13 cellular contexts compared by ENCODE assay signal in genomic region chr2:55063713-55064323, GRCh38. TPM values are rescaled to one million over a fixed set of nuclear protein-coding genes. Genes with fewer than 3 reads are reported as not detected.
A peak's percentile ranks its signal among the peaks of the same experiment; 100 is the strongest.
DNase-seq lines count a peak whose midpoint lies in the region; ATAC-seq and TF ChIP-seq lines count a peak whose summit lies in the region.
"Had no signal": no experiment of that assay in that cellular context is flagged by ENCODE, and none has a peak within 500 bp of the region (broad histone marks: within the 10 kb centered on the region; RNA-seq: fewer than 3 reads in every experiment).

No MANE protein-coding gene starts in this region.

- intact Hi-C loops in left ventricle myocardium inferior (cut with micrococcal nuclease) = no loop called here
- intact Hi-C loops in upper lobe of right lung (cut with DNase I) = no loop called here

- DNase-seq in left ventricle myocardium inferior (no peak), right atrium auricular region (ENCODE audit: low spot score) (no peak), M059J (ENCODE audit: low read depth) (peak; percentile 18), choroid plexus epithelial cell (ENCODE audit: low read depth) (no peak), upper lobe of right lung (no peak), NCI-H2196 (lab: John Stamatoyannopoulos, UW; ENCODE audit: unreplicated experiment) (no peak), OCI-M2 (lab: John Stamatoyannopoulos, UW; ENCODE audit: unreplicated experiment) (no peak)
- no peak for DNase-seq in activated naive CD4-positive, alpha-beta T cell (lab: John Stamatoyannopoulos, UW)
- DNase-seq: AML-193, left ventricle myocardium superior, NCI-H1436, PC-9, posterior cingulate gyrus had no signal

- H3K36me3 ChIP-seq in left ventricle myocardium inferior (no peaks in the 10 kb centered on the region), right atrium auricular region (no peaks in the 10 kb centered on the region), upper lobe of right lung (no peaks in the 10 kb centered on the region)

- H3K27me3 ChIP-seq in left ventricle myocardium inferior (ENCODE audit: low read depth) = no peaks in the 10 kb centered on the region
- no peaks in the 10 kb centered on the region for H3K27me3 ChIP-seq in right atrium auricular region
- no peaks in the 10 kb centered on the region for H3K27me3 ChIP-seq in upper lobe of right lung

- H3K4me3 ChIP-seq in left ventricle myocardium inferior (no peak overlapping the region), right atrium auricular region (no peak overlapping the region), choroid plexus epithelial cell (ENCODE audit: low read depth, low read length) (no peak overlapping the region), upper lobe of right lung (no peak overlapping the region)
- H3K4me3 ChIP-seq: PC-9 had no signal

- H3K9me3 ChIP-seq in left ventricle myocardium inferior (replicated peaks) (peaks cover 3% of the 10 kb centered on the region), right atrium auricular region (no peaks in the 10 kb centered on the region), upper lobe of right lung (no peaks in the 10 kb centered on the region)

- peak; percentile 16 for ATAC-seq in upper lobe of right lung
- ATAC-seq: left ventricle myocardium superior had no signal

- peak; percentile 17 for TF ChIP-seq CTCF in left ventricle myocardium inferior (IDR thresholded peaks at IDR 0.05; ENCODE audit: borderline replicate concordance)
- TF ChIP-seq CTCF in right atrium auricular region (IDR thresholded peaks at IDR 0.05) = no peak
- peak; percentile 21 for TF ChIP-seq CTCF in choroid plexus epithelial cell (conservative IDR thresholded peaks at IDR 0.05; ENCODE audit: low read depth, low read length)
- TF ChIP-seq CTCF in upper lobe of right lung (IDR thresholded peaks at IDR 0.05) = peak; percentile 15

- H3K27ac ChIP-seq in left ventricle myocardium inferior (replicated peaks) = no peak overlapping the region
- H3K27ac ChIP-seq in right atrium auricular region = no peak overlapping the region
- H3K27ac ChIP-seq in upper lobe of right lung = no peak overlapping the region
- H3K27ac ChIP-seq: PC-9 had no signal

- no peaks in the 10 kb centered on the region for H3K4me1 ChIP-seq in left ventricle myocardium inferior
- H3K4me1 ChIP-seq in right atrium auricular region = no peaks in the 10 kb centered on the region
- no peaks in the 10 kb centered on the region for H3K4me1 ChIP-seq in upper lobe of right lung

RNA-seq across cellular contexts. Expression of gene RTN4, which starts 13.6 kb away (rescaled TPM):
- total RNA-seq in left ventricle myocardium inferior = 105 TPM
- total RNA-seq in right atrium auricular region = 100 to 1,000 TPM; 152 to 203 TPM
- 198 and 249 TPM in 2 replicates for total RNA-seq in M059J (2014; rRNA removed; shearing (Covaris generic))
- total RNA-seq in upper lobe of right lung = 275 TPM

Comparison
In these comparisons a context has a peak if more than half of its experiments do, and no peak if none do; other contexts are left out.
1. CTCF ChIP-seq: peak in left ventricle myocardium inferior (single experiment), choroid plexus epithelial cell (single experiment) and upper lobe of right lung (single experiment); none in right atrium auricular region (0 of 2).